8 cellular contexts compared by ENCODE assay signal in the genomic region with DNA sequence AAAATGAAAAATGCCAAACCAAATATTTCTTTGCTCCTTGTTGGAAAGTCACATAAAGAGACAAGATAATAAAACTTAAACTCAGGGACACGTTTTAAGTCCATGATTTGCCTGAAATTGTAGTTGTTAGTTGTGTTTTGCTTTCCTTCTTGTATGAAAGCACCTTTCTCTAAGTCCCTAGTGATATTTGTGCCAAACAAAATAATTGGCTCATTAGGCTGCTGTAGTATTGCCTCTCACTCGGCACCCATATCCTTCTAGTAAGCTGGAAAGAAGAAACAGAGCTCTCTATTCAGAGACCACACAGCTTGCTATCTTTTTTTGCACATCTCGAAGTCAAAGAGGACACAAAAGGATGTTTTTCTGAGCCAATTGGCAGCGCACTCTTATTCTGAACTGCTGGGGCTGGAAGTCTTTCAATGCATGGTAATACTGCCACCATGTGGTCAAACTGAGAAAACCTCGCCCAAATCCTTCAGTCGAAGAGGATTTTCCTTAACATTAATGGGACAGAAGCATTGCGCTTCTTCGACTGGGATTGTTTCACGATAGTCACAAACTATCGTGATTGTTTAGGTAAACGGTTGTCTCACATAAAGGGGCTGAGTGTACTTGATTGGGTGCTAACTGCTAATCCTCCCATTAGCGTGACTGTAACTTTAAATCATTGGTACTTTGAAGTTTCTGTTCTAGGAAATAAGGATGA.
DNase-seq lines count a peak whose midpoint lies in the region; ATAC-seq, FAIRE-seq and TF ChIP-seq lines count a peak whose summit lies in the region.

No MANE protein-coding gene starts in this region.

- H3K36me3 ChIP-seq in cardiac muscle cell, result no peaks in the 10 kb centered on the region
- H3K36me3 ChIP-seq in GM12878 (ENCODE audit: control insufficient read depth in 2 of 2, insufficient read depth in 2 of 2, low read length in 1 of 2), result no peaks in the 10 kb centered on the region

- peak; percentile 76 to 83 for DNase-seq in cardiac muscle cell (ENCODE audit: low read depth in 1 of 2, low spot score in 1 of 2)
- no peak for DNase-seq in cardiac septum (ENCODE audit: low spot score)
- DNase-seq in NCI-H1436 treated with DMSO at 0.1 percent for 48 hours (lab: John Stamatoyannopoulos, UW), result peak; percentile 1
- peak in 4 of 5 experiments; percentile 6 to 63 (median 14) for DNase-seq in T-helper 2 cell
- DNase-seq in GM12878 (ENCODE audit: low read depth, low spot score), result peak; percentile 7
- peak; percentile 59 for DNase-seq in iPS DF 19.7 (ENCODE audit: low read depth, low spot score)
- peak; percentile 44 for DNase-seq in smooth muscle cell of the brain vasculature (ENCODE audit: low read depth, low spot score)

- peak; percentile 94 for TF ChIP-seq RAD21 in GM12878 (IDR thresholded peaks at IDR 0.05; ENCODE audit: insufficient read depth, low read depth, low read length)

- CTCF ChIA-PET in GM12878 (lab: Yijun Ruan, JAX), result interaction anchor here (0.6 to 3.5 kb wide), 6 partner anchors 11 to 1819 kb away, joined by 3 to 27 read pairs (median 4); no protein-coding TSS in a partner anchor

- peak overlapping the region; percentile 71 for H2AFZ ChIP-seq in GM12878 (ENCODE audit: control insufficient read depth, low read depth, low read length)

- H3K27me3 ChIP-seq in cardiac muscle cell (no peaks in the 10 kb centered on the region), GM12878 (replicated peaks in 1 of 2; ENCODE audit: control insufficient read depth in 2 of 2, insufficient read depth in 2 of 2, low read length in 1 of 2) (no peaks in the 10 kb centered on the region)

- no peak overlapping the region for H3K4me3 ChIP-seq in cardiac muscle cell
- no peak overlapping the region for H3K4me3 ChIP-seq in GM12878

- TF ChIP-seq CTCF in cardiac muscle cell (IDR thresholded peaks at IDR 0.05; ENCODE audit: low read depth, low read length) (peak; percentile 74), GM12878 (IDR thresholded peaks at IDR 0.05 in 2 of 3, conservative IDR thresholded peaks at IDR 0.05 in 1 of 3; ENCODE audit: control insufficient read depth in 2 of 3, extremely low read depth in 1 of 3, insufficient read depth in 1 of 3, low read depth in 3 of 3, low read length in 3 of 3) (peak; percentile 65 to 83 (median 74))

- no peak overlapping the region for H3K9ac ChIP-seq in GM12878 (ENCODE audit: control insufficient read depth, insufficient read depth, low read length)

- in situ Hi-C loops in GM12878 (cut with MboI), result loop anchor here (5.0 to 10.0 kb wide), 3 partner anchors 776 to 1046 kb away; no protein-coding TSS in a partner anchor

- BruUV-seq in GM12878 (replicated peaks; lab: Mats Ljungman, UMichigan), result no TSS peak

- TF ChIP-seq POLR2A in GM12878 (IDR thresholded peaks at IDR 0.05; ENCODE audit: low read depth, low read length), result no peak

- 5% methylated on average over 12 of the region's 12 CpGs for WGBS in GM12878 (ENCODE audit: insufficient coverage, insufficient replicate concordance, low lambda C conversion rate, missing lambda C conversion rate)

- H3K4me1 ChIP-seq in cardiac muscle cell (ENCODE audit: low read depth) (no peaks in the 10 kb centered on the region), GM12878 (ENCODE audit: control insufficient read depth, insufficient read depth, low read length) (no peaks in the 10 kb centered on the region)

- H4K20me1 ChIP-seq in GM12878 (ENCODE audit: control insufficient read depth, insufficient read depth), result no peaks in the 10 kb centered on the region

- H3K79me2 ChIP-seq in GM12878 (ENCODE audit: control insufficient read depth, insufficient read depth, low read length), result no peaks in the 10 kb centered on the region

- no peak for TF ChIP-seq EP300 in GM12878 (IDR thresholded peaks at IDR 0.05; ENCODE audit: borderline replicate concordance in 1 of 2, control insufficient read depth in 1 of 2, low read depth in 2 of 2, low read length in 2 of 2)

- RAD21 ChIA-PET in GM12878 (lab: Charles Lee; ENCODE audit: unreplicated experiment), result interaction anchor here (0.6 to 3.4 kb wide), 3 partner anchors 776 to 979 kb away, joined by 3 to 19 read pairs (median 5); a partner anchor contains a TSS

- POLR2A ChIA-PET in GM12878 (lab: Charles Lee), result no interaction called here

- SMC1A ChIA-PET in GM12878 (lab: Charles Lee; ENCODE audit: uncharacterized antibody, unreplicated experiment), result interaction anchor here (2.8 to 3.4 kb wide), 2 partner anchors 776 to 1045 kb away, joined by 11 to 23 read pairs; no protein-coding TSS in a partner anchor

- peak; percentile 94 for FAIRE-seq in GM12878 (lab: Jason Lieb, UNC)

- ATAC-seq in HG02852 (IDR thresholded peaks at IDR 0.05; ENCODE audit: unreplicated experiment), result peak; percentile 94
- ATAC-seq in GM12878, result peak; percentile 85

- no peaks in the 10 kb centered on the region for H3K9me3 ChIP-seq in cardiac muscle cell (ENCODE audit: low read depth)
- H3K9me3 ChIP-seq in GM12878 (replicated peaks; ENCODE audit: control insufficient read depth, insufficient read depth, low read length), result no peaks in the 10 kb centered on the region

- H3K27ac ChIP-seq in cardiac muscle cell (no peak overlapping the region), GM12878 (ENCODE audit: control insufficient read depth, insufficient read depth) (no peak overlapping the region)

- intact Hi-C loops in cardiac septum (cut with DNase I) (loop anchor here (5.0 kb wide), 2 partner anchors 776 to 1046 kb away; no protein-coding TSS in a partner anchor), GM12878 (cut with micrococcal nuclease; ENCODE audit: unreplicated experiment) (loop anchor here (1.0 to 5.0 kb wide), 5 partner anchors 661 to 1044 kb away; no protein-coding TSS in a partner anchor)

- 0 out of 2 replicates have a peak overlapping the region, but pooled peaks have one; percentile 42 for H3K4me2 ChIP-seq in GM12878 (ENCODE audit: control insufficient read depth, insufficient read depth)

TF ChIP-seq in GM12878, 131 proteins besides CTCF, POLR2A, EP300 and RAD21 (continues in another document):
- no peak for TF ChIP-seq RB1 (IDR thresholded peaks at IDR 0.05; ENCODE audit: borderline replicate concordance)
- peak; percentile 68; the same call in 1 of the 2 replicates for TF ChIP-seq SMARCA5 (IDR thresholded peaks at IDR 0.05)
- TF ChIP-seq TBL1XR1 (IDR thresholded peaks at IDR 0.05; ENCODE audit: low read depth, low read length), result no peak
- no peak for TF ChIP-seq RBBP5 (conservative IDR thresholded peaks at IDR 0.05)
- peak; percentile 64; the same call in 1 of the 2 replicates for TF ChIP-seq SMC3 (IDR thresholded peaks at IDR 0.05; ENCODE audit: borderline replicate concordance, low read length)
- TF ChIP-seq ZZZ3 (IDR thresholded peaks at IDR 0.05; ENCODE audit: control insufficient read depth, insufficient read length, low read depth), result no peak
- no peak for TF ChIP-seq STAT1 (conservative IDR thresholded peaks at IDR 0.05)
- TF ChIP-seq TAF1 (IDR thresholded peaks at IDR 0.05; ENCODE audit: borderline replicate concordance, low read depth, low read length), result no peak
- no peak for TF ChIP-seq MTA3 (IDR thresholded peaks at IDR 0.05; ENCODE audit: borderline replicate concordance, low read length)
- TF ChIP-seq, protein P1, sequence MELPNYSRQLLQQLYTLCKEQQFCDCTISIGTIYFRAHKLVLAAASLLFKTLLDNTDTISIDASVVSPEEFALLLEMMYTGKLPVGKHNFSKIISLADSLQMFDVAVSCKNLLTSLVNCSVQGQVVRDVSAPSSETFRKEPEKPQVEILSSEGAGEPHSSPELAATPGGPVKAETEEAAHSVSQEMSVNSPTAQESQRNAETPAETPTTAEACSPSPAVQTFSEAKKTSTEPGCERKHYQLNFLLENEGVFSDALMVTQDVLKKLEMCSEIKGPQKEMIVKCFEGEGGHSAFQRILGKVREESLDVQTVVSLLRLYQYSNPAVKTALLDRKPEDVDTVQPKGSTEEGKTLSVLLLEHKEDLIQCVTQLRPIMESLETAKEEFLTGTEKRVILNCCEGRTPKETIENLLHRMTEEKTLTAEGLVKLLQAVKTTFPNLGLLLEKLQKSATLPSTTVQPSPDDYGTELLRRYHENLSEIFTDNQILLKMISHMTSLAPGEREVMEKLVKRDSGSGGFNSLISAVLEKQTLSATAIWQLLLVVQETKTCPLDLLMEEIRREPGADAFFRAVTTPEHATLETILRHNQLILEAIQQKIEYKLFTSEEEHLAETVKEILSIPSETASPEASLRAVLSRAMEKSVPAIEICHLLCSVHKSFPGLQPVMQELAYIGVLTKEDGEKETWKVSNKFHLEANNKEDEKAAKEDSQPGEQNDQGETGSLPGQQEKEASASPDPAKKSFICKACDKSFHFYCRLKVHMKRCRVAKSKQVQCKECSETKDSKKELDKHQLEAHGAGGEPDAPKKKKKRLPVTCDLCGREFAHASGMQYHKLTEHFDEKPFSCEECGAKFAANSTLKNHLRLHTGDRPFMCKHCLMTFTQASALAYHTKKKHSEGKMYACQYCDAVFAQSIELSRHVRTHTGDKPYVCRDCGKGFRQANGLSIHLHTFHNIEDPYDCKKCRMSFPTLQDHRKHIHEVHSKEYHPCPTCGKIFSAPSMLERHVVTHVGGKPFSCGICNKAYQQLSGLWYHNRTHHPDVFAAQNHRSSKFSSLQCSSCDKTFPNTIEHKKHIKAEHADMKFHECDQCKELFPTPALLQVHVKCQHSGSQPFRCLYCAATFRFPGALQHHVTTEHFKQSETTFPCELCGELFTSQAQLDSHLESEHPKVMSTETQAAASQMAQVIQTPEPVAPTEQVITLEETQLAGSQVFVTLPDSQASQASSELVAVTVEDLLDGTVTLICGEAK (IDR thresholded peaks at IDR 0.05; ENCODE audit: borderline replicate concordance), result no peak
- TF ChIP-seq HDAC2 (IDR thresholded peaks at IDR 0.05), result no peak
- 0 out of 2 replicates have a peak, but pooled peaks have one; percentile 22 for TF ChIP-seq YY1 (IDR thresholded peaks at IDR 0.05; ENCODE audit: low read depth, low read length)
- 0 out of 2 replicates have a peak, but pooled peaks have one; percentile 28 for TF ChIP-seq RUNX3 (IDR thresholded peaks at IDR 0.05; ENCODE audit: low read length)
- TF ChIP-seq, protein P2, sequence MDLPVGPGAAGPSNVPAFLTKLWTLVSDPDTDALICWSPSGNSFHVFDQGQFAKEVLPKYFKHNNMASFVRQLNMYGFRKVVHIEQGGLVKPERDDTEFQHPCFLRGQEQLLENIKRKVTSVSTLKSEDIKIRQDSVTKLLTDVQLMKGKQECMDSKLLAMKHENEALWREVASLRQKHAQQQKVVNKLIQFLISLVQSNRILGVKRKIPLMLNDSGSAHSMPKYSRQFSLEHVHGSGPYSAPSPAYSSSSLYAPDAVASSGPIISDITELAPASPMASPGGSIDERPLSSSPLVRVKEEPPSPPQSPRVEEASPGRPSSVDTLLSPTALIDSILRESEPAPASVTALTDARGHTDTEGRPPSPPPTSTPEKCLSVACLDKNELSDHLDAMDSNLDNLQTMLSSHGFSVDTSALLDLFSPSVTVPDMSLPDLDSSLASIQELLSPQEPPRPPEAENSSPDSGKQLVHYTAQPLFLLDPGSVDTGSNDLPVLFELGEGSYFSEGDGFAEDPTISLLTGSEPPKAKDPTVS (IDR thresholded peaks at IDR 0.05; ENCODE audit: low read depth, low read length), result no peak
- no peak for TF ChIP-seq POU2F2 (IDR thresholded peaks at IDR 0.05; ENCODE audit: borderline replicate concordance, low read depth, low read length)
